9 cellular contexts compared by ENCODE assay signal in genomic region chr20:32110173-32110704, GRCh38. TPM values are rescaled to one million over a fixed set of nuclear protein-coding genes. Genes with fewer than 3 reads are reported as not detected.
A peak's percentile ranks its signal among the peaks of the same experiment; 100 is the strongest.
DNase-seq lines count a peak whose midpoint lies in the region; ATAC-seq and TF ChIP-seq lines count a peak whose summit lies in the region.
"Had no signal": no experiment of that assay in that cellular context is flagged by ENCODE, and none has a peak within 500 bp of the region (broad histone marks: within the 10 kb centered on the region; RNA-seq: fewer than 3 reads in every experiment).

No MANE protein-coding gene starts in this region.

- ATAC-seq in heart left ventricle (peak in 1 of 4 donors; percentile 22), Right ventricle myocardium superior (ENCODE audit: poor library complexity) (no peak), activated B cell treated with CpG ODN at 0.5 μM for 24 hours (ENCODE audit: low read depth) (no peak)

- H3K4me3 Mint-ChIP-seq in activated B cell treated with CpG ODN at 0.5 μM for 24 hours: peak overlapping the region; percentile 97

- peaks cover 35% of the 10 kb centered on the region for H3K4me1 Mint-ChIP-seq in activated B cell treated with CpG ODN at 0.5 μM for 24 hours

- POLR2A ChIA-PET in activated B cell treated with CpG ODN at 0.5 μM for 24 hours (lab: Charles Lee): interaction anchor here (0.8 to 1.7 kb wide), 9 partner anchors 8 to 387 kb away, joined by 3 to 10 read pairs (median 5); no protein-coding TSS in a partner anchor

- H3K36me3 Mint-ChIP-seq in activated B cell treated with CpG ODN at 0.5 μM for 24 hours (ENCODE audit: low read depth): peaks cover 16% of the 10 kb centered on the region

- H3K4me3 ChIP-seq in heart left ventricle: peak overlapping the region; percentile 74 to 98 (median 82)
- H3K4me3 ChIP-seq in iPS-11a (ENCODE audit: low read depth, low read length): peak overlapping the region; percentile 98
- H3K4me3 ChIP-seq in stomach: peak overlapping the region; percentile 91 to 99 (median 97)

- TF ChIP-seq CTCF in heart left ventricle (IDR thresholded peaks at IDR 0.05): no peak
- TF ChIP-seq CTCF in activated B cell treated with CpG ODN at 0.5 μM for 24 hours (IDR thresholded peaks at IDR 0.05): no peak
- TF ChIP-seq CTCF in stomach (IDR thresholded peaks at IDR 0.05): no peak

- H3K36me3 ChIP-seq in heart left ventricle (peaks cover 0 to 14% (median 0%) of the 10 kb centered on the region in 9 donors), stomach (peaks cover 0 to 3% (median 1%) of the 10 kb centered on the region in 4 donors)

- TF ChIP-seq POLR2A in heart left ventricle (IDR thresholded peaks at IDR 0.05): no peak
- no peak for TF ChIP-seq POLR2A in stomach (IDR thresholded peaks at IDR 0.05)

- H3K4me1 ChIP-seq in heart left ventricle (peaks cover 0 to 52% (median 18%) of the 10 kb centered on the region in 12 donors), stomach (peaks cover 33 to 53% (median 47%) of the 10 kb centered on the region in 4 donors)

- H3K27ac Mint-ChIP-seq in activated B cell treated with CpG ODN at 0.5 μM for 24 hours: peak overlapping the region; percentile 100

- H3K27me3 Mint-ChIP-seq in activated B cell treated with CpG ODN at 0.5 μM for 24 hours: no peaks in the 10 kb centered on the region

- H3K27me3 ChIP-seq in heart left ventricle (no peaks in the 10 kb centered on the region), stomach (peaks cover 0 to 4% (median 2%) of the 10 kb centered on the region in 3 donors)

- DNase-seq in heart left ventricle (peak in 1 of 5 donors; percentile 12), Right ventricle myocardium superior (no peak), activated B cell treated with CpG ODN at 0.5 μM for 24 hours (no peak), stomach (no peak), iPS-NIHi11 (ENCODE audit: low spot score) (no peak), NCI-H2171 treated with DMSO at 0.1 percent for 48 hours (lab: John Stamatoyannopoulos, UW) (no peak), globus pallidus (ENCODE audit: low spot score) (no peak)

- WGBS in heart left ventricle, 4 donors: 2 to 5% (median 2%) methylated on average over 8 of the region's 8 CpGs
- 1 to 4% (median 2%) methylated on average over 8 of the region's 8 CpGs for WGBS in stomach, 5 donors

- H3K9me3 ChIP-seq in heart left ventricle: no peaks in the 10 kb centered on the region
- no peaks in the 10 kb centered on the region for H3K9me3 ChIP-seq in stomach

- no peaks in the 10 kb centered on the region for H3K9me3 Mint-ChIP-seq in activated B cell treated with CpG ODN at 0.5 μM for 24 hours

- CTCF ChIA-PET in activated B cell treated with CpG ODN at 0.5 μM for 24 hours (lab: Charles Lee): no interaction called here

- TF ChIP-seq EP300 in stomach (IDR thresholded peaks at IDR 0.05): no peak

- peak overlapping the region in 11 of 12 donors; percentile 94 to 99 (median 98) for H3K27ac ChIP-seq in heart left ventricle
- peak overlapping the region; percentile 98 to 99 (median 99) for H3K27ac ChIP-seq in stomach

- intact Hi-C loops in heart left ventricle (cut with DNase I) (loop anchor here in 1 of 10 donors (2.0 kb wide), 1 partner anchor 97 kb away; the partner anchor contains the start of genes PLAGL2 and POFUT1), Right ventricle myocardium superior (cut with DNase I) (no loop called here), activated B cell treated with CpG ODN at 0.5 μM for 24 hours (cut with micrococcal nuclease) (no loop called here), stomach (cut with DNase I; ENCODE audit: low total_unique reads) (no loop called here)

RNA-seq across cellular contexts. Expression of gene TM9SF4, which starts 0.7 kb away (rescaled TPM):
- total RNA-seq in heart left ventricle (10 to 100 TPM; 25.6 to 37.9 (median 30.0) TPM), Right ventricle myocardium superior (23.0 TPM), activated B cell treated with CpG ODN at 0.5 μM for 24 hours (41.9 and 48.1 TPM in 2 replicates), stomach (10 to 100 TPM; 20.6 to 50.8 (median 27.7) TPM)
- polyA plus RNA-seq in heart left ventricle (10 to 100 TPM; 15.7 to 23.5 TPM), stomach (10 to 100 TPM in 2 of 3 donors, 1 to 10 TPM in 1; 6.7 to 22.5 (median 13.1) TPM)

RNA-seq across cellular contexts. Expression of gene HCK, which starts 58.2 kb away (rescaled TPM):
- total RNA-seq in heart left ventricle (10 to 100 TPM in 2 of 9 donors, 1 to 10 TPM in 7; 2.0 to 52.0 (median 4.5) TPM), Right ventricle myocardium superior (4.9 TPM), activated B cell treated with CpG ODN at 0.5 μM for 24 hours (183 TPM in 2 replicates), stomach (1 to 10 TPM in 4 of 5 donors, not detected in 1; 1.3 to 6.8 (median 3.3) TPM)
- polyA plus RNA-seq in heart left ventricle (1 to 10 TPM; 1.4 to 3.7 TPM), stomach (10 to 100 TPM in 2 of 3 donors, 1 to 10 TPM in 1; 4.4 to 14.7 (median 10.4) TPM)
- total RNA-seq: glomerular endothelial cell had no signal
